Comparison of ENCODE assay signal across 17 cellular contexts in the genomic region with DNA sequence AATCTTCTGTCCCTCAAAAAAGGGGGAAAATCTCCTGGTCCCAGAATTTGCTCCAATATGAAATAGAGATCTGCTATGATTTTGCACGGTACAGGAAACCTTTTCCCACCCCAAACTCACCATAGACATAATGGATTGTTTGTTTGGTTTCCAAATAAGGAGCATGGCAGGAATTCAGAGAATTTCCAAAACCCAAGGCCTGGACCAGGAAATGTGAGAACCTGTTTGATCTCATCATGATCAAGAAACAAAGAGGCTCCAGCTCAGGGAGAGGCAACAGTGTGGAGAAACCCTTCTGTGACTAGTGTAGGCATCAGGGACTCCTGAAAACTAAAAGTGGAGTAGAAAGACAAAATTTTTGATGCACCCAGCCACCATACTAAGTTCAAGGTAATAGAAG.
"Had no signal": no experiment of that assay in that cellular context is flagged by ENCODE, and none has a peak within 500 bp of the region (broad histone marks: within the 10 kb centered on the region; RNA-seq: fewer than 3 reads in every experiment).

No MANE protein-coding gene starts in this region.

- H3K9me3 ChIP-seq: ascending aorta, gastrocnemius medialis, heart left ventricle, ovary, sigmoid colon, thyroid gland had no signal

- H3K4me1 ChIP-seq: ascending aorta, gastrocnemius medialis, heart left ventricle, sigmoid colon, thyroid gland had no signal

- FAIRE-seq: keratinocyte had no signal

- H3K27ac ChIP-seq: ascending aorta, dorsolateral prefrontal cortex, gastrocnemius medialis, heart left ventricle, ovary, sigmoid colon, thyroid gland had no signal

- ATAC-seq: activated naive CD8-positive, alpha-beta T cell treated with anti-CD3 and anti-CD28 coated beads, Interleukin-2, amount 50 U/mL, for 24 hours; gastrocnemius medialis; heart left ventricle; stimulated activated effector memory CD8-positive, alpha-beta T cell treated with anti-CD3 and anti-CD28 coated beads, Interleukin-12 subunit alpha, Interleukin-12 subunit beta, amount 100 ng/mL, for 72 hours had no signal

- H3K36me3 ChIP-seq: ascending aorta, gastrocnemius medialis, heart left ventricle, ovary, sigmoid colon, thyroid gland had no signal

- DNase-seq: activated CD4-positive, alpha-beta T cell treated with anti-CD3 and anti-CD28 coated beads, Interleukin-2, amount 50 U/mL, for 4 hours; activated CD4-positive, CD25-positive, alpha-beta regulatory T cell treated with anti-CD3 and anti-CD28 coated beads, Interleukin-2, amount 50 U/mL, for 72 hours; activated naive CD4-positive, alpha-beta T cell treated with anti-CD3 and anti-CD28 coated beads for 36 hours; activated naive CD8-positive, alpha-beta T cell treated with anti-CD3 and anti-CD28 coated beads, Interleukin-2, amount 50 U/mL, for 24 hours; activated T-cell treated with anti-CD3 and anti-CD28 coated beads for 4 hours; dorsolateral prefrontal cortex; endodermal cell; gastrocnemius medialis; heart left ventricle; ovary; sigmoid colon; T-helper 1 cell; T1000; thyroid gland had no signal

- H3K4me3 ChIP-seq: ascending aorta, dorsolateral prefrontal cortex, gastrocnemius medialis, heart left ventricle, ovary, sigmoid colon, thyroid gland had no signal

- H3K27me3 ChIP-seq: ascending aorta, dorsolateral prefrontal cortex, gastrocnemius medialis, heart left ventricle, ovary, sigmoid colon, thyroid gland had no signal
